ENCODE assay signal across 1 cellular context in the genomic region with DNA sequence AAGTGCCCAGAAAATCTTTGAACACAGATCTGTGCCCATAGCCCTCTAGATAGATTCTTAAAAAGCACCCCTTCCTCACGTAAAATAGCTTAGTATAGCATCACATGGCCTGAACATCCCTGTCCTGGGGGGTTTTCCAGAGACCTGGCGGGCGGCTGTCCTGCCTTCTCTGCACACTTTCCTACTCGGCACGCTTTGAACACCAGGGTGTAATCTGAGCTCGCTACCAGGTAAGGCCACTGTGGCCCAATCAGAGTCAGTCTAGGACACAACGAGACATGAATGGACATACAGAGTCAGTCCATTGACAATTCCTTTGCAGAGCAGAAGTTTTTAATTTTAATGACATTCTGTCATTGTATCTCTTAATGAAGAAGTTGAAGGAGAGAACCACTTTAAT.
TF ChIP-seq lines count a peak whose summit lies in the region.

No MANE protein-coding gene starts in this region.

TF ChIP-seq in HCT116, 20 proteins besides CTCF, POLR2A, EP300 and RAD21 (continued from another document):
- TF ChIP-seq CBX3 (IDR thresholded peaks at IDR 0.05; ENCODE audit: low read depth) (no peak), SIN3A (IDR thresholded peaks at IDR 0.05; ENCODE audit: low read depth) (no peak), EZH2 (IDR thresholded peaks at IDR 0.05) (no peak), ZNF274 (IDR thresholded peaks at IDR 0.05; ENCODE audit: low read depth, low read length) (no peak), JUND (IDR thresholded peaks at IDR 0.05) (no peak), EZH2phosphoT487 (IDR thresholded peaks at IDR 0.05; ENCODE audit: borderline replicate concordance) (no peak), EGR1 (IDR thresholded peaks at IDR 0.05; ENCODE audit: low read depth) (no peak)
- TF ChIP-seq, protein P1, sequence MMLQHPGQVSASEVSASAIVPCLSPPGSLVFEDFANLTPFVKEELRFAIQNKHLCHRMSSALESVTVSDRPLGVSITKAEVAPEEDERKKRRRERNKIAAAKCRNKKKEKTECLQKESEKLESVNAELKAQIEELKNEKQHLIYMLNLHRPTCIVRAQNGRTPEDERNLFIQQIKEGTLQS (IDR thresholded peaks at IDR 0.05), result no peak
- TF ChIP-seq, protein P2, sequence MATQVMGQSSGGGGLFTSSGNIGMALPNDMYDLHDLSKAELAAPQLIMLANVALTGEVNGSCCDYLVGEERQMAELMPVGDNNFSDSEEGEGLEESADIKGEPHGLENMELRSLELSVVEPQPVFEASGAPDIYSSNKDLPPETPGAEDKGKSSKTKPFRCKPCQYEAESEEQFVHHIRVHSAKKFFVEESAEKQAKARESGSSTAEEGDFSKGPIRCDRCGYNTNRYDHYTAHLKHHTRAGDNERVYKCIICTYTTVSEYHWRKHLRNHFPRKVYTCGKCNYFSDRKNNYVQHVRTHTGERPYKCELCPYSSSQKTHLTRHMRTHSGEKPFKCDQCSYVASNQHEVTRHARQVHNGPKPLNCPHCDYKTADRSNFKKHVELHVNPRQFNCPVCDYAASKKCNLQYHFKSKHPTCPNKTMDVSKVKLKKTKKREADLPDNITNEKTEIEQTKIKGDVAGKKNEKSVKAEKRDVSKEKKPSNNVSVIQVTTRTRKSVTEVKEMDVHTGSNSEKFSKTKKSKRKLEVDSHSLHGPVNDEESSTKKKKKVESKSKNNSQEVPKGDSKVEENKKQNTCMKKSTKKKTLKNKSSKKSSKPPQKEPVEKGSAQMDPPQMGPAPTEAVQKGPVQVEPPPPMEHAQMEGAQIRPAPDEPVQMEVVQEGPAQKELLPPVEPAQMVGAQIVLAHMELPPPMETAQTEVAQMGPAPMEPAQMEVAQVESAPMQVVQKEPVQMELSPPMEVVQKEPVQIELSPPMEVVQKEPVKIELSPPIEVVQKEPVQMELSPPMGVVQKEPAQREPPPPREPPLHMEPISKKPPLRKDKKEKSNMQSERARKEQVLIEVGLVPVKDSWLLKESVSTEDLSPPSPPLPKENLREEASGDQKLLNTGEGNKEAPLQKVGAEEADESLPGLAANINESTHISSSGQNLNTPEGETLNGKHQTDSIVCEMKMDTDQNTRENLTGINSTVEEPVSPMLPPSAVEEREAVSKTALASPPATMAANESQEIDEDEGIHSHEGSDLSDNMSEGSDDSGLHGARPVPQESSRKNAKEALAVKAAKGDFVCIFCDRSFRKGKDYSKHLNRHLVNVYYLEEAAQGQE (IDR thresholded peaks at IDR 0.05; ENCODE audit: low read depth), result no peak
- TF ChIP-seq, protein P3, sequence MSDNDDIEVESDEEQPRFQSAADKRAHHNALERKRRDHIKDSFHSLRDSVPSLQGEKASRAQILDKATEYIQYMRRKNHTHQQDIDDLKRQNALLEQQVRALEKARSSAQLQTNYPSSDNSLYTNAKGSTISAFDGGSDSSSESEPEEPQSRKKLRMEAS (IDR thresholded peaks at IDR 0.05), result no peak
